Comparison of ENCODE assay signal across 1 cellular context in the genomic region with DNA sequence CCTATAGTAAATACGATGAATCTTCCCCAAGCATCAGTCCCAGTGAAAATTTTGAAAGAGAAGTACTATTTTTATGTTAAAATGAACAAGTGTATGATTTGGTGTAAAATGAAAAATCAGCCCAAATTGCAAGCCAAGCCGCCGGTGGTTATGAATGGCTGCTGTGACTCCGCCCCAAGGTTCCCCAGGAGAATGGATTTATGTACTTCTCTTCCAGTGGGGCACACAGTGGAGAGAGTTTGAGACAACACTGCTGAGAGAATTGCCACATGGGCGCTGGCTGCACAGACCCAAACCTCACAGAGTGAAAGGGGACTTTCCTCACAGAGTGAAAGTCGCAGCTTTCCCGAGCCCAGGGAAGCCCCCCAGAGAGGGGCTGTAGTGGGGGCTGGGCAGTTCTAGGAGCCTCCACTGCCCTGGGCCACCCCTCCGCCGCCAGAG.
TF ChIP-seq lines count a peak whose summit lies in the region.

No MANE protein-coding gene starts in this region.

TF ChIP-seq in H1, 55 proteins besides CTCF, POLR2A, EP300 and RAD21 (continued from another document):
- TF ChIP-seq SP1 (IDR thresholded peaks at IDR 0.05; ENCODE audit: low read depth, low read length), result no peak
- no peak for TF ChIP-seq BCL11A (IDR thresholded peaks at IDR 0.05; ENCODE audit: low read depth in 2 of 2, low read length in 2 of 2)
- no peak for TF ChIP-seq GTF2F1 (IDR thresholded peaks at IDR 0.05; ENCODE audit: borderline replicate concordance, low read depth, low read length)
- no peak for TF ChIP-seq SIN3A (conservative IDR thresholded peaks at IDR 0.05 in 1 of 2, IDR thresholded peaks at IDR 0.05 in 1 of 2; ENCODE audit: low read depth in 1 of 2, low read length in 2 of 2)
- no peak for TF ChIP-seq EGR1 (IDR thresholded peaks at IDR 0.05; ENCODE audit: borderline replicate concordance, low read depth, low read length)
- TF ChIP-seq, protein P1, sequence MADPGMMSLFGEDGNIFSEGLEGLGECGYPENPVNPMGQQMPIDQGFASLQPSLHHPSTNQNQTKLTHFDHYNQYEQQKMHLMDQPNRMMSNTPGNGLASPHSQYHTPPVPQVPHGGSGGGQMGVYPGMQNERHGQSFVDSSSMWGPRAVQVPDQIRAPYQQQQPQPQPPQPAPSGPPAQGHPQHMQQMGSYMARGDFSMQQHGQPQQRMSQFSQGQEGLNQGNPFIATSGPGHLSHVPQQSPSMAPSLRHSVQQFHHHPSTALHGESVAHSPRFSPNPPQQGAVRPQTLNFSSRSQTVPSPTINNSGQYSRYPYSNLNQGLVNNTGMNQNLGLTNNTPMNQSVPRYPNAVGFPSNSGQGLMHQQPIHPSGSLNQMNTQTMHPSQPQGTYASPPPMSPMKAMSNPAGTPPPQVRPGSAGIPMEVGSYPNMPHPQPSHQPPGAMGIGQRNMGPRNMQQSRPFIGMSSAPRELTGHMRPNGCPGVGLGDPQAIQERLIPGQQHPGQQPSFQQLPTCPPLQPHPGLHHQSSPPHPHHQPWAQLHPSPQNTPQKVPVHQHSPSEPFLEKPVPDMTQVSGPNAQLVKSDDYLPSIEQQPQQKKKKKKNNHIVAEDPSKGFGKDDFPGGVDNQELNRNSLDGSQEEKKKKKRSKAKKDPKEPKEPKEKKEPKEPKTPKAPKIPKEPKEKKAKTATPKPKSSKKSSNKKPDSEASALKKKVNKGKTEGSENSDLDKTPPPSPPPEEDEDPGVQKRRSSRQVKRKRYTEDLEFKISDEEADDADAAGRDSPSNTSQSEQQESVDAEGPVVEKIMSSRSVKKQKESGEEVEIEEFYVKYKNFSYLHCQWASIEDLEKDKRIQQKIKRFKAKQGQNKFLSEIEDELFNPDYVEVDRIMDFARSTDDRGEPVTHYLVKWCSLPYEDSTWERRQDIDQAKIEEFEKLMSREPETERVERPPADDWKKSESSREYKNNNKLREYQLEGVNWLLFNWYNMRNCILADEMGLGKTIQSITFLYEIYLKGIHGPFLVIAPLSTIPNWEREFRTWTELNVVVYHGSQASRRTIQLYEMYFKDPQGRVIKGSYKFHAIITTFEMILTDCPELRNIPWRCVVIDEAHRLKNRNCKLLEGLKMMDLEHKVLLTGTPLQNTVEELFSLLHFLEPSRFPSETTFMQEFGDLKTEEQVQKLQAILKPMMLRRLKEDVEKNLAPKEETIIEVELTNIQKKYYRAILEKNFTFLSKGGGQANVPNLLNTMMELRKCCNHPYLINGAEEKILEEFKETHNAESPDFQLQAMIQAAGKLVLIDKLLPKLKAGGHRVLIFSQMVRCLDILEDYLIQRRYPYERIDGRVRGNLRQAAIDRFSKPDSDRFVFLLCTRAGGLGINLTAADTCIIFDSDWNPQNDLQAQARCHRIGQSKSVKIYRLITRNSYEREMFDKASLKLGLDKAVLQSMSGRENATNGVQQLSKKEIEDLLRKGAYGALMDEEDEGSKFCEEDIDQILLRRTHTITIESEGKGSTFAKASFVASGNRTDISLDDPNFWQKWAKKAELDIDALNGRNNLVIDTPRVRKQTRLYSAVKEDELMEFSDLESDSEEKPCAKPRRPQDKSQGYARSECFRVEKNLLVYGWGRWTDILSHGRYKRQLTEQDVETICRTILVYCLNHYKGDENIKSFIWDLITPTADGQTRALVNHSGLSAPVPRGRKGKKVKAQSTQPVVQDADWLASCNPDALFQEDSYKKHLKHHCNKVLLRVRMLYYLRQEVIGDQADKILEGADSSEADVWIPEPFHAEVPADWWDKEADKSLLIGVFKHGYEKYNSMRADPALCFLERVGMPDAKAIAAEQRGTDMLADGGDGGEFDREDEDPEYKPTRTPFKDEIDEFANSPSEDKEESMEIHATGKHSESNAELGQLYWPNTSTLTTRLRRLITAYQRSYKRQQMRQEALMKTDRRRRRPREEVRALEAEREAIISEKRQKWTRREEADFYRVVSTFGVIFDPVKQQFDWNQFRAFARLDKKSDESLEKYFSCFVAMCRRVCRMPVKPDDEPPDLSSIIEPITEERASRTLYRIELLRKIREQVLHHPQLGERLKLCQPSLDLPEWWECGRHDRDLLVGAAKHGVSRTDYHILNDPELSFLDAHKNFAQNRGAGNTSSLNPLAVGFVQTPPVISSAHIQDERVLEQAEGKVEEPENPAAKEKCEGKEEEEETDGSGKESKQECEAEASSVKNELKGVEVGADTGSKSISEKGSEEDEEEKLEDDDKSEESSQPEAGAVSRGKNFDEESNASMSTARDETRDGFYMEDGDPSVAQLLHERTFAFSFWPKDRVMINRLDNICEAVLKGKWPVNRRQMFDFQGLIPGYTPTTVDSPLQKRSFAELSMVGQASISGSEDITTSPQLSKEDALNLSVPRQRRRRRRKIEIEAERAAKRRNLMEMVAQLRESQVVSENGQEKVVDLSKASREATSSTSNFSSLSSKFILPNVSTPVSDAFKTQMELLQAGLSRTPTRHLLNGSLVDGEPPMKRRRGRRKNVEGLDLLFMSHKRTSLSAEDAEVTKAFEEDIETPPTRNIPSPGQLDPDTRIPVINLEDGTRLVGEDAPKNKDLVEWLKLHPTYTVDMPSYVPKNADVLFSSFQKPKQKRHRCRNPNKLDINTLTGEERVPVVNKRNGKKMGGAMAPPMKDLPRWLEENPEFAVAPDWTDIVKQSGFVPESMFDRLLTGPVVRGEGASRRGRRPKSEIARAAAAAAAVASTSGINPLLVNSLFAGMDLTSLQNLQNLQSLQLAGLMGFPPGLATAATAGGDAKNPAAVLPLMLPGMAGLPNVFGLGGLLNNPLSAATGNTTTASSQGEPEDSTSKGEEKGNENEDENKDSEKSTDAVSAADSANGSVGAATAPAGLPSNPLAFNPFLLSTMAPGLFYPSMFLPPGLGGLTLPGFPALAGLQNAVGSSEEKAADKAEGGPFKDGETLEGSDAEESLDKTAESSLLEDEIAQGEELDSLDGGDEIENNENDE (IDR thresholded peaks at IDR 0.05; ENCODE audit: insufficient replicate concordance, low read length), result no peak
- no peak for TF ChIP-seq JUN (IDR thresholded peaks at IDR 0.05; ENCODE audit: low read depth, low read length)
- TF ChIP-seq CHD1 (IDR thresholded peaks at IDR 0.05; ENCODE audit: low read depth, low read length), result no peak
- no peak for TF ChIP-seq SP2 (IDR thresholded peaks at IDR 0.05; ENCODE audit: low read length)
- TF ChIP-seq, protein P2, sequence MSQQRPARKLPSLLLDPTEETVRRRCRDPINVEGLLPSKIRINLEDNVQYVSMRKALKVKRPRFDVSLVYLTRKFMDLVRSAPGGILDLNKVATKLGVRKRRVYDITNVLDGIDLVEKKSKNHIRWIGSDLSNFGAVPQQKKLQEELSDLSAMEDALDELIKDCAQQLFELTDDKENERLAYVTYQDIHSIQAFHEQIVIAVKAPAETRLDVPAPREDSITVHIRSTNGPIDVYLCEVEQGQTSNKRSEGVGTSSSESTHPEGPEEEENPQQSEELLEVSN (IDR thresholded peaks at IDR 0.05), result no peak
- no peak for TF ChIP-seq ZNF274 (IDR thresholded peaks at IDR 0.05; ENCODE audit: borderline replicate concordance, extremely low read depth, low read length)
- no peak for TF ChIP-seq SP4 (IDR thresholded peaks at IDR 0.05; ENCODE audit: low read length)
TF ChIP-seq in H1: peak in this region for 0.
